In genomic region chr16:70770968-70771552, GRCh38 we compare ENCODE assay signal across 8 cellular contexts.
A peak's percentile ranks its signal among the peaks of the same experiment; 100 is the strongest.
DNase-seq lines count a peak whose midpoint lies in the region; ATAC-seq and TF ChIP-seq lines count a peak whose summit lies in the region.

No MANE protein-coding gene starts in this region.

- peak; percentile 64 for ATAC-seq in HG02588 (IDR thresholded peaks at IDR 0.05; ENCODE audit: unreplicated experiment)

- CTCF ChIA-PET in RWPE1 (lab: Yijun Ruan, JAX), result interaction anchor here (0.5 to 2.7 kb wide), 32 partner anchors 8 to 640 kb away, joined by 3 to 19 read pairs (median 3); partner anchors contain the start of gene MTSS2

- H3K27ac ChIP-seq in RWPE1, result peak overlapping the region; percentile 87

- POLR2A ChIA-PET in RWPE1 (lab: Yijun Ruan, JAX; ENCODE audit: low non-redundant PET), result interaction anchor here (0.7 to 1.2 kb wide), 2 partner anchors 88 to 104 kb away, joined by 3 to 5 read pairs; no protein-coding TSS in a partner anchor

- DNase-seq in DMS153 (lab: John Stamatoyannopoulos, UW) (peak; percentile 25), RWPE1 (ENCODE audit: low spot score) (peak; percentile 69), glomerular visceral epithelial cell (ENCODE audit: extremely low spot score) (peak; percentile 66), pons (ENCODE audit: low spot score) (peak; percentile 30), GF-D8 (lab: John Stamatoyannopoulos, UW) (no peak), OCI-M2 (lab: John Stamatoyannopoulos, UW; ENCODE audit: unreplicated experiment) (no peak)
- peak in 3 of 4 experiments; percentile 15 to 43 (median 33) for DNase-seq in activated naive CD4-positive, alpha-beta T cell (lab: John Stamatoyannopoulos, UW)

- TF ChIP-seq CTCF in RWPE1 (conservative IDR thresholded peaks at IDR 0.05; ENCODE audit: low read depth), result peak; percentile 96

Comparison
In these comparisons a context has a peak if more than half of its experiments do, and no peak if none do; other contexts are left out.
1. DNase-seq: peak in DMS153 (single experiment), RWPE1 (single experiment), activated naive CD4-positive, alpha-beta T cell (3 of 4), glomerular visceral epithelial cell (single experiment) and pons (single experiment); none in GF-D8 (single experiment) and OCI-M2 (single experiment).